Comparison of ENCODE assay signal across 21 cellular contexts in genomic region chr15:43908641-43909040, GRCh38.
"Had no signal": no experiment of that assay in that cellular context is flagged by ENCODE, and none has a peak within 500 bp of the region (broad histone marks: within the 10 kb centered on the region; RNA-seq: fewer than 3 reads in every experiment).

No MANE protein-coding gene starts in this region.

- H3K36me3 Mint-ChIP-seq: naive thymus-derived CD8-positive, alpha-beta T cell; stimulated activated memory B cell treated with anti-CD40 and anti-IgM and Interleukin-4, amounts not matched to agents 10 μg/mL and 1 μg/mL and 100 μg/mL, for 72 hours had no signal

- H3K4me3 Mint-ChIP-seq: central memory CD8-positive, alpha-beta T cell; naive thymus-derived CD8-positive, alpha-beta T cell; neural crest cell; stimulated activated memory B cell treated with anti-CD40 and anti-IgM and Interleukin-4, amounts not matched to agents 10 μg/mL and 1 μg/mL and 100 μg/mL, for 72 hours; stimulated activated naive CD8-positive, alpha-beta T cell treated with anti-CD3 and anti-CD28 coated beads, Interleukin-15, amount 100 ng/mL, for 72 hours had no signal

- H3K27me3 Mint-ChIP-seq: central memory CD8-positive, alpha-beta T cell; stimulated activated memory B cell treated with anti-CD40 and anti-IgM and Interleukin-4, amounts not matched to agents 10 μg/mL and 1 μg/mL and 100 μg/mL, for 72 hours; stimulated activated naive CD8-positive, alpha-beta T cell treated with anti-CD3 and anti-CD28 coated beads, Interleukin-15, amount 100 ng/mL, for 72 hours had no signal

- H3K4me2 ChIP-seq: smooth muscle cell had no signal

- H3K36me3 ChIP-seq: esophagus muscularis mucosa, heart left ventricle, ovary, right atrium auricular region, thoracic aorta had no signal

- H3K27ac ChIP-seq: esophagus muscularis mucosa, heart left ventricle, ovary, right atrium auricular region, thoracic aorta had no signal

- H3K9me3 Mint-ChIP-seq: central memory CD8-positive, alpha-beta T cell; naive thymus-derived CD8-positive, alpha-beta T cell; neural crest cell; stimulated activated memory B cell treated with anti-CD40 and anti-IgM and Interleukin-4, amounts not matched to agents 10 μg/mL and 1 μg/mL and 100 μg/mL, for 72 hours; stimulated activated naive CD8-positive, alpha-beta T cell treated with anti-CD3 and anti-CD28 coated beads, Interleukin-15, amount 100 ng/mL, for 72 hours had no signal

- H3K27ac Mint-ChIP-seq: naive thymus-derived CD8-positive, alpha-beta T cell; stimulated activated memory B cell treated with anti-CD40 and anti-IgM and Interleukin-4, amounts not matched to agents 10 μg/mL and 1 μg/mL and 100 μg/mL, for 72 hours; stimulated activated naive CD8-positive, alpha-beta T cell treated with anti-CD3 and anti-CD28 coated beads, Interleukin-15, amount 100 ng/mL, for 72 hours had no signal

- H3K4me3 ChIP-seq: dorsolateral prefrontal cortex, esophagus muscularis mucosa, heart left ventricle, mucosa of descending colon, ovary, right atrium auricular region, smooth muscle cell, thoracic aorta had no signal

- DNase-seq: cortex of kidney; dorsolateral prefrontal cortex; effector CD8-positive, alpha-beta T cell; foreskin melanocyte; heart left ventricle; hippocampal formation; mammary epithelial cell; mucosa of descending colon; naive thymus-derived CD8-positive, alpha-beta T cell; ovary; stimulated activated CD4-positive, alpha-beta T cell treated with anti-CD3 and anti-CD28 coated beads, Interleukin-4, amount 100 ng/mL, for 24 hours; stimulated activated naive CD8-positive, alpha-beta T cell treated with anti-CD3 and anti-CD28 coated beads, Interleukin-15, amount 100 ng/mL, for 72 hours; substantia nigra; trophoblast cell had no signal

- H3K27me3 ChIP-seq: dorsolateral prefrontal cortex, esophagus muscularis mucosa, heart left ventricle, ovary, right atrium auricular region had no signal

- H3K9me3 ChIP-seq: esophagus muscularis mucosa, heart left ventricle, mucosa of descending colon, ovary, right atrium auricular region, thoracic aorta had no signal
